ENCODE assay signal across 12 cellular contexts in genomic region chr7:130947792-130948580, GRCh38.
DNase-seq lines count a peak whose midpoint lies in the region; ATAC-seq and TF ChIP-seq lines count a peak whose summit lies in the region.
"Had no signal": no experiment of that assay in that cellular context is flagged by ENCODE, and none has a peak within 500 bp of the region (broad histone marks: within the 10 kb centered on the region; RNA-seq: fewer than 3 reads in every experiment).

No MANE protein-coding gene starts in this region.

- DNase-seq in CD4-positive, alpha-beta T cell: no peak
- DNase-seq in RKO (ENCODE audit: low spot score) (peak; percentile 73), immature natural killer cell (no peak), KG1 (lab: John Stamatoyannopoulos, UW) (no peak), esophagus muscularis mucosa (ENCODE audit: extremely low spot score) (no peak), OCI-M1 (lab: John Stamatoyannopoulos, UW) (no peak)
- DNase-seq in activated effector memory CD4-positive, alpha-beta T cell treated with anti-CD3 and anti-CD28 coated beads, Interleukin-2, amount 50 U/mL, for 16 hours: no peak
- DNase-seq: glutamatergic neuron had no signal

- ATAC-seq in CD4-positive, alpha-beta T cell (ENCODE audit: poor library complexity): peak; percentile 16
- ATAC-seq in GM18867 (IDR thresholded peaks at IDR 0.05; ENCODE audit: unreplicated experiment): peak; percentile 33

- no peaks in the 10 kb centered on the region for H3K9me3 Mint-ChIP-seq in CD4-positive, alpha-beta T cell
- no peaks in the 10 kb centered on the region for H3K9me3 Mint-ChIP-seq in immature natural killer cell

- POLR2A ChIA-PET in CD4-positive, alpha-beta T cell (lab: Charles Lee): interaction anchor here (0.7 to 8.5 kb wide), 8 partner anchors 10 to 109 kb away, joined by 3 to 97 read pairs (median 3); no protein-coding TSS in a partner anchor

- H3K36me3 Mint-ChIP-seq in CD4-positive, alpha-beta T cell (ENCODE audit: low read depth): peaks cover 39% of the 10 kb centered on the region
- no peaks in the 10 kb centered on the region for H3K36me3 Mint-ChIP-seq in immature natural killer cell

- no peaks in the 10 kb centered on the region for H3K27me3 Mint-ChIP-seq in CD4-positive, alpha-beta T cell
- H3K27me3 Mint-ChIP-seq in immature natural killer cell (ENCODE audit: low read depth in 3 of 3): peaks cover 0 to 14% (median 10%) of the 10 kb centered on the region in 3 donors

- TF ChIP-seq POLR2A in esophagus muscularis mucosa (IDR thresholded peaks at IDR 0.05; ENCODE audit: low read depth): no peak

- H3K27me3 ChIP-seq in CD4-positive, alpha-beta T cell (ENCODE audit: control insufficient read depth, insufficient read depth, low read length): no peaks in the 10 kb centered on the region
- H3K27me3 ChIP-seq in esophagus muscularis mucosa: no peaks in the 10 kb centered on the region
- H3K27me3 ChIP-seq: BLaER1, breast epithelium, right atrium auricular region had no signal

- no peak overlapping the region for H3K4me3 ChIP-seq in esophagus muscularis mucosa
- H3K4me3 ChIP-seq: BLaER1, breast epithelium, right atrium auricular region had no signal

- H3K27ac ChIP-seq in CD4-positive, alpha-beta T cell (ENCODE audit: low read depth, low read length): no peak overlapping the region
- no peak overlapping the region for H3K27ac ChIP-seq in esophagus muscularis mucosa (replicated peaks in 1 of 4)
- H3K27ac ChIP-seq: BLaER1, breast epithelium, right atrium auricular region had no signal

- H3K4me3 Mint-ChIP-seq in CD4-positive, alpha-beta T cell: peak overlapping the region; percentile 74
- H3K4me3 Mint-ChIP-seq in immature natural killer cell: peak overlapping the region in 1 of 5 donors; percentile 11

- H3K4me1 Mint-ChIP-seq in CD4-positive, alpha-beta T cell (ENCODE audit: low read depth): peaks cover 54% of the 10 kb centered on the region
- H3K4me1 Mint-ChIP-seq in immature natural killer cell: peaks cover 29 to 50% of the 10 kb centered on the region in 2 donors

- H3K36me3 ChIP-seq in esophagus muscularis mucosa: peaks cover 0 to 52% (median 16%) of the 10 kb centered on the region in 4 donors
- H3K36me3 ChIP-seq: breast epithelium had no signal

- intact Hi-C loops in CD4-positive, alpha-beta T cell (cut with DNase I, micrococcal nuclease): no loop called here
- intact Hi-C loops in esophagus muscularis mucosa (cut with DNase I): no loop called here

- TF ChIP-seq CTCF in CD4-positive, alpha-beta T cell (IDR thresholded peaks at IDR 0.05): no peak
- TF ChIP-seq CTCF in esophagus muscularis mucosa (IDR thresholded peaks at IDR 0.05): no peak

- no peaks in the 10 kb centered on the region for H3K9me3 ChIP-seq in CD4-positive, alpha-beta T cell (ENCODE audit: control insufficient read depth, low read length)
- H3K9me3 ChIP-seq in esophagus muscularis mucosa: no peaks in the 10 kb centered on the region
- H3K9me3 ChIP-seq: BLaER1, breast epithelium, right atrium auricular region had no signal

- peaks cover 35 to 85% (median 73%) of the 10 kb centered on the region in 4 donors for H3K4me1 ChIP-seq in esophagus muscularis mucosa
- H3K4me1 ChIP-seq: breast epithelium had no signal

- 94% methylated on average over 6 of the region's 6 CpGs for WGBS in esophagus muscularis mucosa

- CTCF ChIA-PET in CD4-positive, alpha-beta T cell (lab: Charles Lee): interaction anchor here (1.3 to 3.0 kb wide), 6 partner anchors 9 to 51 kb away, joined by 3 to 15 read pairs (median 8); no protein-coding TSS in a partner anchor

- no peak for TF ChIP-seq EP300 in esophagus muscularis mucosa (IDR thresholded peaks at IDR 0.05)

- H3K27ac Mint-ChIP-seq in CD4-positive, alpha-beta T cell: peak overlapping the region; percentile 98
- peak overlapping the region in 5 of 6 donors; percentile 29 to 63 (median 47) for H3K27ac Mint-ChIP-seq in immature natural killer cell
